9 cellular contexts compared by ENCODE assay signal in genomic region chr11:111429066-111429506, GRCh38. TPM values are rescaled to one million over a fixed set of nuclear protein-coding genes. Genes with fewer than 3 reads are reported as not detected.
A peak's percentile ranks its signal among the peaks of the same experiment; 100 is the strongest.
DNase-seq lines count a peak whose midpoint lies in the region; ATAC-seq, FAIRE-seq and TF ChIP-seq lines count a peak whose summit lies in the region.
"Had no signal": no experiment of that assay in that cellular context is flagged by ENCODE, and none has a peak within 500 bp of the region (broad histone marks: within the 10 kb centered on the region; RNA-seq: fewer than 3 reads in every experiment).

No MANE protein-coding gene starts in this region.

- H3K36me3 Mint-ChIP-seq in activated CD8-positive, alpha-beta T cell treated with anti-CD3 and anti-CD28 coated beads for 36 hours (ENCODE audit: low read depth), result no peaks in the 10 kb centered on the region

- no peak overlapping the region for H3K4me3 ChIP-seq in HFF-Myc (replicated peaks; ENCODE audit: low read depth, low read length)
- no peak overlapping the region for H3K4me3 ChIP-seq in trophoblast cell (ENCODE audit: low read depth, low read length)

- H3K4me3 Mint-ChIP-seq in activated CD8-positive, alpha-beta T cell treated with anti-CD3 and anti-CD28 coated beads for 36 hours, result no peak overlapping the region

- H2AFZ ChIP-seq in trophoblast cell (ENCODE audit: insufficient read depth, low read length, poor library complexity), result no peak overlapping the region

- H2BK12ac ChIP-seq in trophoblast cell (ENCODE audit: low read length), result no peak overlapping the region

- no peaks in the 10 kb centered on the region for H3K9me3 ChIP-seq in trophoblast cell (ENCODE audit: insufficient read depth, low read depth, low read length)

- no peak overlapping the region for H3K23ac ChIP-seq in trophoblast cell (ENCODE audit: low read length)

- DNase-seq in DMS 273 (lab: John Stamatoyannopoulos, UW; ENCODE audit: unreplicated experiment) (peak; percentile 58), DMS 273 treated with DMSO at 0.1 percent for 48 hours (lab: John Stamatoyannopoulos, UW) (no peak), HFF-Myc (ENCODE audit: extremely low read depth, low read depth) (no peak), NCI-H1092 treated with DMSO at 0.1 percent for 48 hours (lab: John Stamatoyannopoulos, UW) (peak; percentile 32), fibroblast of gingiva (ENCODE audit: low read depth) (peak; percentile 75), trophoblast cell (peak; percentile 75 to 94), H54 (ENCODE audit: insufficient read length, low spot score) (no peak)
- DNase-seq in activated CD8-positive, alpha-beta T cell treated with anti-CD3 and anti-CD28 coated beads for 36 hours, result peak; percentile 84

- no peak overlapping the region for H3K4me2 ChIP-seq in trophoblast cell (ENCODE audit: low read length)

- H4K8ac ChIP-seq in trophoblast cell (ENCODE audit: low read depth, low read length), result no peak overlapping the region

- H4K91ac ChIP-seq in trophoblast cell (ENCODE audit: low read depth, low read length), result no peak overlapping the region

- peaks cover 2% of the 10 kb centered on the region for H3K27me3 Mint-ChIP-seq in activated CD8-positive, alpha-beta T cell treated with anti-CD3 and anti-CD28 coated beads for 36 hours

- FAIRE-seq in H54 (lab: Jason Lieb, UNC), result no peak
- FAIRE-seq: A204.1 had no signal

- POLR2A ChIA-PET in activated CD8-positive, alpha-beta T cell treated with anti-CD3 and anti-CD28 coated beads for 36 hours (lab: Charles Lee), result interaction anchor here (0.7 kb wide), 1 partner anchor 145 kb away, joined by 3 read pairs; no protein-coding TSS in a partner anchor

- ATAC-seq in activated CD8-positive, alpha-beta T cell treated with anti-CD3 and anti-CD28 coated beads for 36 hours, result peak; percentile 88

- no peak overlapping the region for H2BK5ac ChIP-seq in trophoblast cell (ENCODE audit: low read depth, low read length, poor library complexity)

- no peak overlapping the region for H3K14ac ChIP-seq in trophoblast cell (ENCODE audit: low read length)

- CTCF ChIA-PET in activated CD8-positive, alpha-beta T cell treated with anti-CD3 and anti-CD28 coated beads for 36 hours (lab: Charles Lee), result interaction anchor here (0.7 to 16.6 kb wide), 43 partner anchors 11 to 820 kb away, joined by 3 to 330 read pairs (median 4); no protein-coding TSS in a partner anchor

- H3K36me3 ChIP-seq in trophoblast cell (ENCODE audit: control insufficient read depth in 1 of 2, insufficient read depth in 2 of 2, low read length in 2 of 2), result no peaks in the 10 kb centered on the region

- H3K4ac ChIP-seq in trophoblast cell (ENCODE audit: low read depth, low read length), result no peak overlapping the region

- no peaks in the 10 kb centered on the region for H3K79me2 ChIP-seq in trophoblast cell (ENCODE audit: control insufficient read depth, insufficient read depth, low read length, poor library complexity)

- H3K4me1 ChIP-seq in trophoblast cell (ENCODE audit: control insufficient read depth in 1 of 2, insufficient read depth in 2 of 2, low read length in 2 of 2), result no peaks in the 10 kb centered on the region

- no peak overlapping the region for H3K27ac ChIP-seq in trophoblast cell (ENCODE audit: low read depth, low read length)

- no peak for TF ChIP-seq POLR2A in H54 (IDR thresholded peaks at IDR 0.05; ENCODE audit: low read depth, low read length)

- WGBS in trophoblast cell (ENCODE audit: extremely low coverage, insufficient coverage, insufficient read length), result no CpG with 5 or more reads among the region's 7 CpGs

- H3K27ac Mint-ChIP-seq in activated CD8-positive, alpha-beta T cell treated with anti-CD3 and anti-CD28 coated beads for 36 hours, result no peak overlapping the region

- H3K9ac ChIP-seq in trophoblast cell (ENCODE audit: low read length), result no peak overlapping the region

- H3K18ac ChIP-seq in trophoblast cell (ENCODE audit: low read length), result no peak overlapping the region

- no peak overlapping the region for H4K12ac ChIP-seq in trophoblast cell (ENCODE audit: low read depth, low read length)

- intact Hi-C loops in activated CD8-positive, alpha-beta T cell treated with anti-CD3 and anti-CD28 coated beads for 36 hours (cut with micrococcal nuclease), result loop anchor here (5.0 kb wide), 1 partner anchor 72 kb away; no protein-coding TSS in a partner anchor

- H3K9me3 Mint-ChIP-seq in activated CD8-positive, alpha-beta T cell treated with anti-CD3 and anti-CD28 coated beads for 36 hours, result no peaks in the 10 kb centered on the region

- H2AK5ac ChIP-seq in trophoblast cell (ENCODE audit: low read length), result no peak overlapping the region

- H3K79me1 ChIP-seq in trophoblast cell (ENCODE audit: low read length), result no peaks in the 10 kb centered on the region

- no peaks in the 10 kb centered on the region for H3K4me1 Mint-ChIP-seq in activated CD8-positive, alpha-beta T cell treated with anti-CD3 and anti-CD28 coated beads for 36 hours (ENCODE audit: low read depth)

- no peak overlapping the region for H2BK120ac ChIP-seq in trophoblast cell (ENCODE audit: insufficient read depth, low read length, poor library complexity)

- no peaks in the 10 kb centered on the region for H3K27me3 ChIP-seq in trophoblast cell (ENCODE audit: insufficient read depth, low read length)

- TF ChIP-seq CTCF in HFF-Myc (IDR thresholded peaks at IDR 0.05; ENCODE audit: low read depth, low read length, missing control alignments), result peak; percentile 78
- peak; percentile 92 for TF ChIP-seq CTCF in activated CD8-positive, alpha-beta T cell treated with anti-CD3 and anti-CD28 coated beads for 36 hours (IDR thresholded peaks at IDR 0.05)

RNA-seq across cellular contexts. Expression of gene POU2AF1, which starts 50.0 kb away (rescaled TPM):
- total RNA-seq in activated CD8-positive, alpha-beta T cell treated with anti-CD3 and anti-CD28 coated beads for 36 hours, result 1 to 10 TPM; 3.6 to 4.5 TPM
- 0.08 TPM in 1 of 2 replicates, not detected in the other for polyA plus RNA-seq in trophoblast cell (2013)

Comparison
In these comparisons a context has a peak if more than half of its experiments do, and no peak if none do; other contexts are left out.
1. DNase-seq: peak in DMS 273 (single experiment), NCI-H1092 treated with DMSO at 0.1 percent for 48 hours (single experiment), activated CD8-positive, alpha-beta T cell treated with anti-CD3 and anti-CD28 coated beads for 36 hours (single experiment), fibroblast of gingiva (single experiment) and trophoblast cell (2 of 2); none in DMS 273 treated with DMSO at 0.1 percent for 48 hours (single experiment), HFF-Myc (single experiment) and H54 (single experiment).